ENCODE assay signal across 1 cellular context in genomic region chr3:126679318-126679751, GRCh38.
A peak's percentile ranks its signal among the peaks of the same experiment; 100 is the strongest.
TF ChIP-seq lines count a peak whose summit lies in the region.

No MANE protein-coding gene starts in this region.

TF ChIP-seq in K562, 482 proteins besides CTCF, POLR2A, EP300 and RAD21 (continued from another document):
- TF ChIP-seq CLOCK (CRISPR knock-in tag; IDR thresholded peaks at IDR 0.05; ENCODE audit: borderline replicate concordance) (no peak), DEAF1 (CRISPR knock-in tag; IDR thresholded peaks at IDR 0.05) (peak; percentile 30; the same call in 1 of the 2 replicates)
